ENCODE assay signal across 8 cellular contexts in genomic region chr13:31424130-31424729, GRCh38.
A peak's percentile ranks its signal among the peaks of the same experiment; 100 is the strongest.
DNase-seq lines count a peak whose midpoint lies in the region; ATAC-seq and TF ChIP-seq lines count a peak whose summit lies in the region.

No MANE protein-coding gene starts in this region.

- H3K4me1 Mint-ChIP-seq in neural crest cell = peaks cover 7% of the 10 kb centered on the region

- TF ChIP-seq CTCF in fibroblast of lung (conservative IDR thresholded peaks at IDR 0.05 in 1 of 2, IDR thresholded peaks at IDR 0.05 in 1 of 2; ENCODE audit: low read depth in 1 of 2, low read length in 2 of 2) (peak; percentile 94 to 95), neural crest cell (conservative IDR thresholded peaks at IDR 0.05) (peak; percentile 92), suprapubic skin (IDR thresholded peaks at IDR 0.05) (peak in 1 of 2 donors; percentile 82)

- 7% methylated on average over 6 of the region's 6 CpGs for WGBS in suprapubic skin

- H3K4me3 ChIP-seq in fibroblast of lung (replicated peaks in 1 of 4; ENCODE audit: control extremely low read depth in 1 of 4, insufficient read depth in 1 of 4, low read depth in 3 of 4, low read length in 4 of 4) (peak overlapping the region in 1 of 4 experiments; percentile 18), suprapubic skin (no peak overlapping the region)

- TF ChIP-seq EP300 in suprapubic skin (IDR thresholded peaks at IDR 0.05) = no peak

- no peak overlapping the region for H3K4me3 Mint-ChIP-seq in neural crest cell

- H3K36me3 Mint-ChIP-seq in neural crest cell (ENCODE audit: low read depth) = no peaks in the 10 kb centered on the region

- peaks cover 2% of the 10 kb centered on the region for H3K9me3 Mint-ChIP-seq in neural crest cell

- H3K79me2 ChIP-seq in fibroblast of lung (ENCODE audit: control insufficient read depth, insufficient read depth, low read length) = no peaks in the 10 kb centered on the region

- peak; percentile 55 for DNase-seq in DMS79 treated with DMSO at 0.1 percent for 48 hours (lab: John Stamatoyannopoulos, UW)
- peak; percentile 60 for DNase-seq in HK-2 (ENCODE audit: unreplicated experiment)
- peak; percentile 92 for DNase-seq in NOMO-1 treated with dmso at 0.1 percent for 144 hours (lab: John Stamatoyannopoulos, UW; ENCODE audit: unreplicated experiment)
- DNase-seq in activated T-cell treated with anti-CD3 and anti-CD28 coated beads for 24 hours (ENCODE audit: low read depth) = peak; percentile 37
- peak; percentile 66 to 78 for DNase-seq in fibroblast of lung (ENCODE audit: low read depth in 2 of 2)
- peak; percentile 80 for DNase-seq in neural crest cell (ENCODE audit: low read depth, low spot score)
- peak; percentile 80 to 86 for DNase-seq in suprapubic skin (ENCODE audit: low spot score in 2 of 2)

- H3K4me1 ChIP-seq in fibroblast of lung (ENCODE audit: control insufficient read depth, extremely low read depth, insufficient read depth, low read length) = no peaks in the 10 kb centered on the region
- H3K4me1 ChIP-seq in suprapubic skin = no peaks in the 10 kb centered on the region

- H3K9me3 ChIP-seq in fibroblast of lung (ENCODE audit: control insufficient read depth, insufficient read depth, low read depth, low read length) (no peaks in the 10 kb centered on the region), suprapubic skin (no peaks in the 10 kb centered on the region)

- no peak overlapping the region for H3K27ac Mint-ChIP-seq in neural crest cell (ENCODE audit: unreplicated experiment)

- TF ChIP-seq POLR2A in suprapubic skin (IDR thresholded peaks at IDR 0.05) = no peak

- H3K27ac ChIP-seq in fibroblast of lung (ENCODE audit: insufficient read depth, low read length) (no peak overlapping the region), suprapubic skin (no peak overlapping the region)

- H3K36me3 ChIP-seq in fibroblast of lung (ENCODE audit: control insufficient read depth, insufficient read depth, low read length) (no peaks in the 10 kb centered on the region), suprapubic skin (no peaks in the 10 kb centered on the region)

- H3K27me3 ChIP-seq in fibroblast of lung (ENCODE audit: control insufficient read depth, insufficient read depth, low read length) = peaks cover 2% of the 10 kb centered on the region
- H3K27me3 ChIP-seq in suprapubic skin = no peaks in the 10 kb centered on the region

- H3K9ac ChIP-seq in fibroblast of lung (ENCODE audit: insufficient read depth, low read length) = no peak overlapping the region

- H3K27me3 Mint-ChIP-seq in neural crest cell (ENCODE audit: low read depth) = no peaks in the 10 kb centered on the region

- peak; percentile 98 for ATAC-seq in GM21381 (IDR thresholded peaks at IDR 0.05; ENCODE audit: unreplicated experiment)

- H4K20me1 ChIP-seq in fibroblast of lung (ENCODE audit: control insufficient read depth, extremely low read depth, insufficient read depth, low read length) = no peaks in the 10 kb centered on the region

- H2AFZ ChIP-seq in fibroblast of lung (ENCODE audit: low read length) = no peak overlapping the region

- peak overlapping the region; percentile 25 for H3K4me2 ChIP-seq in fibroblast of lung (ENCODE audit: extremely low read depth, insufficient read depth, low read length)

Comparison
In these comparisons a context has a peak if more than half of its experiments do, and no peak if none do; other contexts are left out.
1. DNase-seq: peak in every context shown above with its lines; median percentile 92 in NOMO-1 treated with dmso at 0.1 percent for 144 hours; 83 in suprapubic skin; 80 in neural crest cell; 72 in fibroblast of lung; 60 in HK-2; 55 in DMS79 treated with DMSO at 0.1 percent for 48 hours; 37 in activated T-cell treated with anti-CD3 and anti-CD28 coated beads for 24 hours.